ENCODE assay signal across 1 cellular context in the genomic region with DNA sequence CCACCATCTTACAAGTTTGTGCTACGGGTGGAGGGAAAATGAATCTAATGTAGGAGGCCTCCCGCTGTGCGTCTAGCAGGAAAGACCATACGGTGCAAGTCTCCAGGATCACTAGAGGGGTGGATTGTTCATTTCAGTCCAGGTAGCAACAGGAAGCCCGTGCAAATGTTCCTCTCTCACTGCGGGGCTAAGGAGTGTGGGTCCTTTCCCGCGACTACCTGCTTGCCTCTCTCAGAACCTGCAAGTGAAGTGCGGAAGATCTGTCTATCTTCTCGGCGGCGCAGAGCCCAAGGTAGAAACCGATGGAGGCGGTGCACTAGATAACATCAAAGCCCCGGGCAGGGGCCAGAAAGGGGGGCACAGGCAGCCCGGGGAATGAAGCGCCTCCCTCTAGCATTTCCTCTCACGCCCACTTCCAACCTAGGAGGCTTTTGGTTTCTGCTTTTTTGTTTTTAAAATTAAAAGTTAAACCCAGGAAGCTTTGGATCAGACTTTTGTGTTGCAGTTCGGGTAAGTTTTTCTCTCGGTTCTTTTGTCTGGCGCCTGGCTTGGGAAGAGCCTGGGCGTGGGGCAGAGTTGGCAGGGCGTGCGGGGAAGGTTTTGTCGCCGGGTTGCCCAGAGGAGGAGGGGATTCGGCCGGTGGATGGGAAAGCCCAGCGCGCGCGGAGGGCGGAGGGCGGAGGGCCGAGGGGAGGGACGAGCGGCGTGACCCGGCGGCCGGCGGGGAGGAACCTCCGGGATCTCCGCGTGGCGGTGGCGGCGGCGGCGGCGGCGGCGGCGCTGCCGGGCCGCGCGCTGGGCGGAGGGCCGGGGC.
TF ChIP-seq lines count a peak whose summit lies in the region.

No MANE protein-coding gene starts in this region.

TF ChIP-seq in HepG2, 621 proteins besides CTCF, POLR2A, EP300 and RAD21 (continued from another document and continues in another):
- TF ChIP-seq, protein P1, sequence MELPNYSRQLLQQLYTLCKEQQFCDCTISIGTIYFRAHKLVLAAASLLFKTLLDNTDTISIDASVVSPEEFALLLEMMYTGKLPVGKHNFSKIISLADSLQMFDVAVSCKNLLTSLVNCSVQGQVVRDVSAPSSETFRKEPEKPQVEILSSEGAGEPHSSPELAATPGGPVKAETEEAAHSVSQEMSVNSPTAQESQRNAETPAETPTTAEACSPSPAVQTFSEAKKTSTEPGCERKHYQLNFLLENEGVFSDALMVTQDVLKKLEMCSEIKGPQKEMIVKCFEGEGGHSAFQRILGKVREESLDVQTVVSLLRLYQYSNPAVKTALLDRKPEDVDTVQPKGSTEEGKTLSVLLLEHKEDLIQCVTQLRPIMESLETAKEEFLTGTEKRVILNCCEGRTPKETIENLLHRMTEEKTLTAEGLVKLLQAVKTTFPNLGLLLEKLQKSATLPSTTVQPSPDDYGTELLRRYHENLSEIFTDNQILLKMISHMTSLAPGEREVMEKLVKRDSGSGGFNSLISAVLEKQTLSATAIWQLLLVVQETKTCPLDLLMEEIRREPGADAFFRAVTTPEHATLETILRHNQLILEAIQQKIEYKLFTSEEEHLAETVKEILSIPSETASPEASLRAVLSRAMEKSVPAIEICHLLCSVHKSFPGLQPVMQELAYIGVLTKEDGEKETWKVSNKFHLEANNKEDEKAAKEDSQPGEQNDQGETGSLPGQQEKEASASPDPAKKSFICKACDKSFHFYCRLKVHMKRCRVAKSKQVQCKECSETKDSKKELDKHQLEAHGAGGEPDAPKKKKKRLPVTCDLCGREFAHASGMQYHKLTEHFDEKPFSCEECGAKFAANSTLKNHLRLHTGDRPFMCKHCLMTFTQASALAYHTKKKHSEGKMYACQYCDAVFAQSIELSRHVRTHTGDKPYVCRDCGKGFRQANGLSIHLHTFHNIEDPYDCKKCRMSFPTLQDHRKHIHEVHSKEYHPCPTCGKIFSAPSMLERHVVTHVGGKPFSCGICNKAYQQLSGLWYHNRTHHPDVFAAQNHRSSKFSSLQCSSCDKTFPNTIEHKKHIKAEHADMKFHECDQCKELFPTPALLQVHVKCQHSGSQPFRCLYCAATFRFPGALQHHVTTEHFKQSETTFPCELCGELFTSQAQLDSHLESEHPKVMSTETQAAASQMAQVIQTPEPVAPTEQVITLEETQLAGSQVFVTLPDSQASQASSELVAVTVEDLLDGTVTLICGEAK (IDR thresholded peaks at IDR 0.05), result no peak
- TF ChIP-seq, protein P1 (CRISPR knock-in tag; IDR thresholded peaks at IDR 0.05), result peak; percentile 79
- TF ChIP-seq, protein P2, sequence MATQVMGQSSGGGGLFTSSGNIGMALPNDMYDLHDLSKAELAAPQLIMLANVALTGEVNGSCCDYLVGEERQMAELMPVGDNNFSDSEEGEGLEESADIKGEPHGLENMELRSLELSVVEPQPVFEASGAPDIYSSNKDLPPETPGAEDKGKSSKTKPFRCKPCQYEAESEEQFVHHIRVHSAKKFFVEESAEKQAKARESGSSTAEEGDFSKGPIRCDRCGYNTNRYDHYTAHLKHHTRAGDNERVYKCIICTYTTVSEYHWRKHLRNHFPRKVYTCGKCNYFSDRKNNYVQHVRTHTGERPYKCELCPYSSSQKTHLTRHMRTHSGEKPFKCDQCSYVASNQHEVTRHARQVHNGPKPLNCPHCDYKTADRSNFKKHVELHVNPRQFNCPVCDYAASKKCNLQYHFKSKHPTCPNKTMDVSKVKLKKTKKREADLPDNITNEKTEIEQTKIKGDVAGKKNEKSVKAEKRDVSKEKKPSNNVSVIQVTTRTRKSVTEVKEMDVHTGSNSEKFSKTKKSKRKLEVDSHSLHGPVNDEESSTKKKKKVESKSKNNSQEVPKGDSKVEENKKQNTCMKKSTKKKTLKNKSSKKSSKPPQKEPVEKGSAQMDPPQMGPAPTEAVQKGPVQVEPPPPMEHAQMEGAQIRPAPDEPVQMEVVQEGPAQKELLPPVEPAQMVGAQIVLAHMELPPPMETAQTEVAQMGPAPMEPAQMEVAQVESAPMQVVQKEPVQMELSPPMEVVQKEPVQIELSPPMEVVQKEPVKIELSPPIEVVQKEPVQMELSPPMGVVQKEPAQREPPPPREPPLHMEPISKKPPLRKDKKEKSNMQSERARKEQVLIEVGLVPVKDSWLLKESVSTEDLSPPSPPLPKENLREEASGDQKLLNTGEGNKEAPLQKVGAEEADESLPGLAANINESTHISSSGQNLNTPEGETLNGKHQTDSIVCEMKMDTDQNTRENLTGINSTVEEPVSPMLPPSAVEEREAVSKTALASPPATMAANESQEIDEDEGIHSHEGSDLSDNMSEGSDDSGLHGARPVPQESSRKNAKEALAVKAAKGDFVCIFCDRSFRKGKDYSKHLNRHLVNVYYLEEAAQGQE (IDR thresholded peaks at IDR 0.05; ENCODE audit: borderline replicate concordance in 1 of 2, low read depth in 1 of 2, low read length in 2 of 2), result peak in 1 of 2 experiments; percentile 71; a peak in 2 of 4 replicates
- no peak for TF ChIP-seq SMARCE1 (IDR thresholded peaks at IDR 0.05; ENCODE audit: borderline replicate concordance)
- TF ChIP-seq ARNT2 (CRISPR knock-in tag; IDR thresholded peaks at IDR 0.05; ENCODE audit: low read depth), result no peak
- TF ChIP-seq LCORL (IDR thresholded peaks at IDR 0.05), result no peak
- TF ChIP-seq LCORL (CRISPR knock-in tag; IDR thresholded peaks at IDR 0.05), result peak; percentile 60
- TF ChIP-seq MXD4 (CRISPR knock-in tag; IDR thresholded peaks at IDR 0.05), result peak; percentile 82
- TF ChIP-seq, protein P3, sequence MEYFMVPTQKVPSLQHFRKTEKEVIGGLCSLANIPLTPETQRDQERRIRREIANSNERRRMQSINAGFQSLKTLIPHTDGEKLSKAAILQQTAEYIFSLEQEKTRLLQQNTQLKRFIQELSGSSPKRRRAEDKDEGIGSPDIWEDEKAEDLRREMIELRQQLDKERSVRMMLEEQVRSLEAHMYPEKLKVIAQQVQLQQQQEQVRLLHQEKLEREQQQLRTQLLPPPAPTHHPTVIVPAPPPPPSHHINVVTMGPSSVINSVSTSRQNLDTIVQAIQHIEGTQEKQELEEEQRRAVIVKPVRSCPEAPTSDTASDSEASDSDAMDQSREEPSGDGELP (IDR thresholded peaks at IDR 0.05; ENCODE audit: borderline replicate concordance, low read depth), result no peak
- TF ChIP-seq, protein P4, sequence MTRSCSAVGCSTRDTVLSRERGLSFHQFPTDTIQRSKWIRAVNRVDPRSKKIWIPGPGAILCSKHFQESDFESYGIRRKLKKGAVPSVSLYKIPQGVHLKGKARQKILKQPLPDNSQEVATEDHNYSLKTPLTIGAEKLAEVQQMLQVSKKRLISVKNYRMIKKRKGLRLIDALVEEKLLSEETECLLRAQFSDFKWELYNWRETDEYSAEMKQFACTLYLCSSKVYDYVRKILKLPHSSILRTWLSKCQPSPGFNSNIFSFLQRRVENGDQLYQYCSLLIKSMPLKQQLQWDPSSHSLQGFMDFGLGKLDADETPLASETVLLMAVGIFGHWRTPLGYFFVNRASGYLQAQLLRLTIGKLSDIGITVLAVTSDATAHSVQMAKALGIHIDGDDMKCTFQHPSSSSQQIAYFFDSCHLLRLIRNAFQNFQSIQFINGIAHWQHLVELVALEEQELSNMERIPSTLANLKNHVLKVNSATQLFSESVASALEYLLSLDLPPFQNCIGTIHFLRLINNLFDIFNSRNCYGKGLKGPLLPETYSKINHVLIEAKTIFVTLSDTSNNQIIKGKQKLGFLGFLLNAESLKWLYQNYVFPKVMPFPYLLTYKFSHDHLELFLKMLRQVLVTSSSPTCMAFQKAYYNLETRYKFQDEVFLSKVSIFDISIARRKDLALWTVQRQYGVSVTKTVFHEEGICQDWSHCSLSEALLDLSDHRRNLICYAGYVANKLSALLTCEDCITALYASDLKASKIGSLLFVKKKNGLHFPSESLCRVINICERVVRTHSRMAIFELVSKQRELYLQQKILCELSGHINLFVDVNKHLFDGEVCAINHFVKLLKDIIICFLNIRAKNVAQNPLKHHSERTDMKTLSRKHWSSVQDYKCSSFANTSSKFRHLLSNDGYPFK (CRISPR knock-in tag; IDR thresholded peaks at IDR 0.05; ENCODE audit: borderline replicate concordance), result peak; percentile 52; the same call in 1 of the 2 replicates
- TF ChIP-seq, protein P5, sequence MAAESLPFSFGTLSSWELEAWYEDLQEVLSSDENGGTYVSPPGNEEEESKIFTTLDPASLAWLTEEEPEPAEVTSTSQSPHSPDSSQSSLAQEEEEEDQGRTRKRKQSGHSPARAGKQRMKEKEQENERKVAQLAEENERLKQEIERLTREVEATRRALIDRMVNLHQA (CRISPR knock-in tag; IDR thresholded peaks at IDR 0.05), result no peak
- TF ChIP-seq, protein P6, sequence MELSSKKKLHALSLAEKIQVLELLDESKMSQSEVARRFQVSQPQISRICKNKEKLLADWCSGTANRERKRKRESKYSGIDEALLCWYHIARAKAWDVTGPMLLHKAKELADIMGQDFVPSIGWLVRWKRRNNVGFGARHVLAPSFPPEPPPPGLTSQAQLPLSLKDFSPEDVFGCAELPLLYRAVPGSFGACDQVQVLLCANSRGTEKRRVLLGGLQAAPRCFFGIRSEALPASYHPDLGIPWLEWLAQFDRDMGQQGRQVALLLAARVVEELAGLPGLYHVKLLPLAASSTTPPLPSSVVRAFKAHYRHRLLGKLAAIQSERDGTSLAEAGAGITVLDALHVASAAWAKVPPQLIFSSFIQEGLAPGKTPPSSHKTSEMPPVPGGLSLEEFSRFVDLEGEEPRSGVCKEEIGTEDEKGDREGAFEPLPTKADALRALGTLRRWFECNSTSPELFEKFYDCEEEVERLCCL (CRISPR knock-in tag; IDR thresholded peaks at IDR 0.05; ENCODE audit: borderline replicate concordance), result no peak
- 0 out of 2 replicates have a peak, but pooled peaks have one; percentile 58 for TF ChIP-seq ZSCAN22 (CRISPR knock-in tag; IDR thresholded peaks at IDR 0.05)
- peak; percentile 79 for TF ChIP-seq XRCC5 (optimal IDR thresholded peaks at IDR 0.05; ENCODE audit: low read length)
- TF ChIP-seq KMT2A (CRISPR knock-in tag; IDR thresholded peaks at IDR 0.05), result peak; percentile 88
- TF ChIP-seq ZNF589 (CRISPR knock-in tag; conservative IDR thresholded peaks at IDR 0.05), result no peak
- TF ChIP-seq ZNF484 (CRISPR knock-in tag; IDR thresholded peaks at IDR 0.05; ENCODE audit: borderline replicate concordance, low read depth), result no peak
- peak; percentile 72; the same call in 1 of the 2 replicates for TF ChIP-seq ZNF431 (CRISPR knock-in tag; IDR thresholded peaks at IDR 0.05; ENCODE audit: borderline replicate concordance, low read depth)
- no peak for TF ChIP-seq HOXD1 (CRISPR knock-in tag; IDR thresholded peaks at IDR 0.05)
- TF ChIP-seq ZNF724P (CRISPR knock-in tag; IDR thresholded peaks at IDR 0.05; ENCODE audit: borderline replicate concordance), result no peak
- 0 out of 2 replicates have a peak, but pooled peaks have one; percentile 4 for TF ChIP-seq CEBPG (CRISPR knock-in tag; IDR thresholded peaks at IDR 0.05)
- no peak for TF ChIP-seq CAMTA2 (CRISPR knock-in tag; IDR thresholded peaks at IDR 0.05; ENCODE audit: borderline replicate concordance)
- no peak for TF ChIP-seq FIP1L1 (IDR thresholded peaks at IDR 0.05; ENCODE audit: borderline replicate concordance, insufficient read depth, low read depth, low read length)
- TF ChIP-seq, protein P7, sequence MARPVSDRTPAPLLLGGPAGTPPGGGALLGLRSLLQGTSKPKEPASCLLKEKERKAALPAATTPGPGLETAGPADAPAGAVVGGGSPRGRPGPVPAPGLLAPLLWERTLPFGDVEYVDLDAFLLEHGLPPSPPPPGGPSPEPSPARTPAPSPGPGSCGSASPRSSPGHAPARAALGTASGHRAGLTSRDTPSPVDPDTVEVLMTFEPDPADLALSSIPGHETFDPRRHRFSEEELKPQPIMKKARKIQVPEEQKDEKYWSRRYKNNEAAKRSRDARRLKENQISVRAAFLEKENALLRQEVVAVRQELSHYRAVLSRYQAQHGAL (CRISPR knock-in tag; IDR thresholded peaks at IDR 0.05; ENCODE audit: not compliant biosample characterization), result no peak
- TF ChIP-seq CHD2 (IDR thresholded peaks at IDR 0.05; ENCODE audit: low read depth, low read length), result no peak
- TF ChIP-seq POGZ (CRISPR knock-in tag; IDR thresholded peaks at IDR 0.05), result peak; percentile 76
- 0 out of 2 replicates have a peak, but pooled peaks have one; percentile 57 for TF ChIP-seq ZFP1 (CRISPR knock-in tag; IDR thresholded peaks at IDR 0.05)
- no peak for TF ChIP-seq NONO (IDR thresholded peaks at IDR 0.05)
- TF ChIP-seq NONO (CRISPR knock-in tag; conservative IDR thresholded peaks at IDR 0.05), result peak; percentile 74; the same call in 1 of the 2 replicates
- no peak for TF ChIP-seq ZNF34 (CRISPR knock-in tag; IDR thresholded peaks at IDR 0.05; ENCODE audit: borderline replicate concordance)
- TF ChIP-seq ZNF331 (CRISPR knock-in tag; IDR thresholded peaks at IDR 0.05), result no peak
- TF ChIP-seq SRSF9 (IDR thresholded peaks at IDR 0.05; ENCODE audit: borderline replicate concordance, insufficient read depth, low read depth, low read length, poor library complexity, severe bottlenecking), result no peak
- TF ChIP-seq MED8 (CRISPR knock-in tag; IDR thresholded peaks at IDR 0.05; ENCODE audit: insufficient replicate concordance), result peak; percentile 48
- no peak for TF ChIP-seq NFE2L2 (IDR thresholded peaks at IDR 0.05; ENCODE audit: low read length)
